Comparison of ENCODE assay signal across 19 cellular contexts in the genomic region with DNA sequence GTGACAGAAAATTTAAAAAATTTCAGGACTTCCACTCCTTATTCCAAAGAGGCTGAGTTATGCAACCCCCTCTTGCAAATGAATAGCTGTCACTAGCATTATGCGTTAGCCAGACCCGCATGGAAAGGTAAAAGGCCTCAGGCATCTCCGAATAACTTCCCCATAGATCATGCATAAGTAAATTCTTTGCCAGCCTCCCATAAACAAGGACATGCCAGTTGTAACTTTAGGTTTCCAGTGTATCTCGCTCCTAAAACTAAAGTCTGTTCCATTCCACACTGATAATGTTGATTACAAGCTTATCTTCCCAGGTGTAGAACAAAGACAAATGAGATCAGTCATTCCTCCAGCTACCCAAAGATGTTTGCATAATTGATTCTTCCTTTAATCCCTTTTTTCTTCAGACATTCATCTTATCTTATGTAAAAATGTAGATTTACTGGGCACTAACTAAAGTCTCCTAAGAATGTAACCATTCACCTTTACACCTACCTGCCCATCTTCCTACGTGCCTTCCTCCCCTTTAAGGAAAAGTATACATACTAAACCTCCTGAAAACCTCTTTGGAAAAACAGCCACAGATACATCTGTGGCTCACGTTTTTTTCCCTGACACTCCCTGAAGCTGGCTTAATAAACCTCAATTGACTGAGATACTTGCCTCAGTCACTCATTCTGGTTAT. TPM values are rescaled to one million over a fixed set of nuclear protein-coding genes. Genes with fewer than 3 reads are reported as not detected.
A peak's percentile ranks its signal among the peaks of the same experiment; 100 is the strongest.
DNase-seq lines count a peak whose midpoint lies in the region; ATAC-seq lines count a peak whose summit lies in the region.
"Had no signal": no experiment of that assay in that cellular context is flagged by ENCODE, and none has a peak within 500 bp of the region (broad histone marks: within the 10 kb centered on the region; RNA-seq: fewer than 3 reads in every experiment).

No MANE protein-coding gene starts in this region.

- ATAC-seq in left lobe of liver: no peak
- ATAC-seq: HepG2, K562 had no signal

- no peaks in the 10 kb centered on the region for H3K27me3 ChIP-seq in HAP-1 (ENCODE audit: low read depth)
- H3K27me3 ChIP-seq in iPS-20b (ENCODE audit: insufficient read depth, low read length): 0 out of 2 replicates have a peak, but pooled peaks cover 4% of the 10 kb centered on the region
- H3K27me3 ChIP-seq in subcutaneous abdominal adipose tissue (ENCODE audit: control insufficient read depth in 5 of 5, insufficient read depth in 4 of 5, low read length in 5 of 5): no peaks in the 10 kb centered on the region
- H3K27me3 ChIP-seq: BE2C, SJCRH30 had no signal

- H3K4me3 ChIP-seq in HAP-1: no peak overlapping the region
- peak overlapping the region; percentile 49 for H3K4me3 ChIP-seq in iPS-20b (ENCODE audit: low read length)
- H3K4me3 ChIP-seq in subcutaneous abdominal adipose tissue (ENCODE audit: low read depth in 1 of 5, low read length in 5 of 5): no peak overlapping the region
- H3K4me3 ChIP-seq: K562, SJCRH30 had no signal

- H3K9ac ChIP-seq in iPS-20b (ENCODE audit: low read depth, low read length) (no peak overlapping the region), subcutaneous abdominal adipose tissue (ENCODE audit: low read length in 5 of 5) (peak overlapping the region in 1 of 5 donors; percentile 21)

- no peaks in the 10 kb centered on the region for H3K36me3 ChIP-seq in HAP-1 (replicated peaks)
- H3K36me3 ChIP-seq in iPS-20b (ENCODE audit: insufficient read depth, low read depth, low read length): no peaks in the 10 kb centered on the region
- no peaks in the 10 kb centered on the region for H3K36me3 ChIP-seq in subcutaneous abdominal adipose tissue (ENCODE audit: control insufficient read depth in 5 of 5, insufficient read depth in 5 of 5, low read length in 5 of 5)
- H3K36me3 ChIP-seq: BE2C, SJCRH30 had no signal

- H3K27ac ChIP-seq in iPS-20b (ENCODE audit: low read length) (no peak overlapping the region), subcutaneous abdominal adipose tissue (ENCODE audit: low read depth, low read length) (peak overlapping the region; percentile 64)
- H3K27ac ChIP-seq: SJCRH30 had no signal

- H3K9me3 ChIP-seq in HAP-1 (no peaks in the 10 kb centered on the region), iPS-20b (ENCODE audit: insufficient read depth, low read depth, low read length) (no peaks in the 10 kb centered on the region), subcutaneous abdominal adipose tissue (ENCODE audit: control insufficient read depth in 5 of 5, low read length in 5 of 5) (no peaks in the 10 kb centered on the region)
- H3K9me3 ChIP-seq: BE2C, SJCRH30 had no signal

- in situ Hi-C loops in HAP-1 (cut with MboI; ENCODE audit: low sequenced_read_pairs): no loop called here

- peak; percentile 43 to 44 for DNase-seq in HAP-1 (ENCODE audit: low spot score in 2 of 2)
- peak; percentile 8 for DNase-seq in amniotic epithelial cell (ENCODE audit: low read depth)
- no peak for DNase-seq in KG1 (lab: John Stamatoyannopoulos, UW)
- no peak for DNase-seq in NCI-H524 treated with DMSO at 0.1 percent for 48 hours (lab: John Stamatoyannopoulos, UW)
- no peak for DNase-seq in left lobe of liver (ENCODE audit: low spot score)
- DNase-seq: BE2C, DMS79 treated with DMSO at 0.1 percent for 48 hours, MM.1S, NCI-H1048, NCI-H1417 treated with DMSO at 0.1 percent for 48 hours, NCI-H187, NCI-H2227 treated with DMSO at 0.1 percent for 48 hours, NCI-H510A, NCI-H748 treated with DMSO at 0.1 percent for 48 hours, SJCRH30 had no signal

- peaks cover 18% of the 10 kb centered on the region for H3K4me1 ChIP-seq in HAP-1
- H3K4me1 ChIP-seq in iPS-20b (ENCODE audit: insufficient read depth, low read length): peaks cover 23% of the 10 kb centered on the region
- H3K4me1 ChIP-seq in subcutaneous abdominal adipose tissue (ENCODE audit: control insufficient read depth in 5 of 5, insufficient read depth in 5 of 5, low read length in 5 of 5): peaks cover 0 to 28% (median 16%) of the 10 kb centered on the region in 5 donors
- H3K4me1 ChIP-seq: BE2C had no signal

RNA-seq across cellular contexts. Expression of a gene that starts 13.6 kb away (rescaled TPM):
- total RNA-seq in left lobe of liver: 12.0 TPM

Comparison
In these comparisons a context has a peak if more than half of its experiments do, and no peak if none do; other contexts are left out.
1. DNase-seq: peak in HAP-1 (2 of 2) and amniotic epithelial cell (single experiment); none in KG1 (single experiment), NCI-H524 treated with DMSO at 0.1 percent for 48 hours (single experiment) and left lobe of liver (single experiment).